Comparison of ENCODE assay signal across 18 cellular contexts in the genomic region with DNA sequence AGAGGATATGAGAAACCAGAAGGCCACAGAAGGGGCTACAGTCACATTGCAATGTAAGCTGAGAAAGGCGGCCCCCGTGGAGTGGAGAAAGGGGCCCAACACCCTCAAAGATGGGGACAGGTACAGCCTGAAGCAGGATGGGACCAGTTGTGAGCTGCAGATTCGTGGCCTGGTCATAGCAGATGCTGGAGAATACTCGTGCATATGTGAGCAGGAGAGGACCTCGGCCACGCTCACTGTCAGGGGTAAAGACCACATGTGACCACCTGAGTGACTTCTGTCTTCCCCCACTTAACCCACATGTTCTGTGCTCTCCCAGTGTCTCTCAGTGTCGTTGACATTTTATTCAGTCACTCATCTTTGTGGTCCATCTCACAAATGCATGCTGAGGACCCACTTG.
"Had no signal": no experiment of that assay in that cellular context is flagged by ENCODE, and none has a peak within 500 bp of the region (broad histone marks: within the 10 kb centered on the region; RNA-seq: fewer than 3 reads in every experiment).

No MANE protein-coding gene starts in this region.

- H3K27me3 ChIP-seq: testis, tibial nerve had no signal

- H3K9me3 ChIP-seq: prostate gland, testis had no signal

- H3K36me3 ChIP-seq: prostate gland had no signal

- ATAC-seq: mucosa of descending colon; naive thymus-derived CD8-positive, alpha-beta T cell; sciatic nerve; stimulated activated naive B cell treated with anti-CD40 and anti-IgM and Interleukin-4, amounts not matched to agents 10 μg/mL and 1 μg/mL and 100 μg/mL, for 72 hours; stimulated activated naive CD8-positive, alpha-beta T cell treated with anti-CD3 and anti-CD28 coated beads, Interleukin-15, amount 100 ng/mL, for 72 hours had no signal

- H3K4me3 ChIP-seq: coronary artery, mucosa of descending colon, prostate gland, testis, tibial nerve had no signal

- H3K9ac ChIP-seq: parathyroid adenoma had no signal

- H2AFZ ChIP-seq: parathyroid adenoma had no signal

- H3K27ac ChIP-seq: coronary artery, parathyroid adenoma, prostate gland, testis, tibial nerve had no signal

- DNase-seq: central memory CD4-positive, alpha-beta T cell; effector CD4-positive, alpha-beta T cell; endodermal cell; foreskin melanocyte; islet precursor cell; occipital lobe; stimulated activated CD4-positive, alpha-beta T cell treated with anti-CD3 and anti-CD28 coated beads, Interleukin-2, amount 100 ng/mL, for 24 hours; stimulated activated CD4-positive, alpha-beta T cell treated with anti-CD3 and anti-CD28 coated beads, Interleukin-4, amount 100 ng/mL, for 4 hours; stimulated activated naive B cell treated with anti-CD40 and anti-IgM and Interleukin-4, amounts not matched to agents 10 μg/mL and 1 μg/mL and 100 μg/mL, for 72 hours; stimulated activated naive CD8-positive, alpha-beta T cell treated with anti-CD3 and anti-CD28 coated beads, Interleukin-15, amount 100 ng/mL, for 72 hours; testis had no signal

- H3K4me1 ChIP-seq: parathyroid adenoma, prostate gland, testis, tibial nerve had no signal
